17 cellular contexts compared by ENCODE assay signal in the genomic region with DNA sequence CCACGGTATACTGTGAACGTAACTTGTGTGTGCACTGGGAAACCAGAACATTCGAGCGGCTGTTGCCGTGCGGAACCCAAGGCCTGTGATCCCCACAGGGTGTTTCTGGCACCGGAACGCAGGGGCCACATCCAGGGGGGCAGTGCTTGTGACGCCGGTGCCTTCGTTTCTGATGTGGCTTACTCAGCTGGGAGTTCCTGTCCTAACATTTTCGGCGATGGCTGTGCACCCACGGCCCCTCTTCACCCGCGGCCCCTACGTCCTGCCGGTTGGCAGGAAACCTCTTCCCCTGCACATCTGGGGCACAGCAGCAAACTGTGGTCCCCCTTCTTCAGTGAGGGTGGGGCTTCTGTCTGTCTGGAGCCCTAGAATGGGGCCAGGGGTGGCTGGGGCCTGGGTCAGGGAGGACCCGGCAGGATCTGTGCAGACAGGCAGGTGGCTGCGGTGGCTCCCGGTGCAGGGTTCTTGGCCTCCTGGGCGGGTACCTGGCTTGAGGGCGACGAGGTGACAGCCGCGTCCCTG. TPM values are rescaled to one million over a fixed set of nuclear protein-coding genes. Genes with fewer than 3 reads are reported as not detected.
DNase-seq lines count a peak whose midpoint lies in the region; ATAC-seq lines count a peak whose summit lies in the region.
"Had no signal": no experiment of that assay in that cellular context is flagged by ENCODE, and none has a peak within 500 bp of the region (broad histone marks: within the 10 kb centered on the region; RNA-seq: fewer than 3 reads in every experiment).

No MANE protein-coding gene starts in this region.

- no peak overlapping the region for H2BK12ac ChIP-seq in mesenchymal stem cell (ENCODE audit: low read length in 2 of 2)

- no peak overlapping the region for H2BK120ac ChIP-seq in mesenchymal stem cell (ENCODE audit: low read depth, low read length)

- H3K27me3 Mint-ChIP-seq in activated naive CD8-positive, alpha-beta T cell = no peaks in the 10 kb centered on the region

- intact Hi-C loops in aorta (cut with DNase I) = no loop called here

- H3K4ac ChIP-seq in mesenchymal stem cell (ENCODE audit: low read depth in 1 of 2, low read length in 2 of 2) = no peak overlapping the region

- H3K36me3 ChIP-seq in mesenchymal stem cell (ENCODE audit: control insufficient read depth in 1 of 2, insufficient read depth in 2 of 2, low read depth in 1 of 2, low read length in 2 of 2) (peaks cover 9 to 60% of the 10 kb centered on the region in 2 experiments), aorta (ENCODE audit: control insufficient read depth in 1 of 2, insufficient read depth in 2 of 2, low read length in 1 of 2) (peaks cover 0 to 2% of the 10 kb centered on the region in 2 donors)
- H3K36me3 ChIP-seq: neural progenitor cell had no signal

- ATAC-seq in stimulated activated effector memory CD8-positive, alpha-beta T cell treated with anti-CD3 and anti-CD28 coated beads, Interleukin-12 subunit alpha, Interleukin-12 subunit beta, amount 100 ng/mL, for 72 hours = peak; percentile 68
- ATAC-seq in aorta (ENCODE audit: low FRiP score) = no peak

- no peak overlapping the region for H3K14ac ChIP-seq in mesenchymal stem cell (ENCODE audit: low read length in 2 of 2)

- H4K91ac ChIP-seq in mesenchymal stem cell (ENCODE audit: low read length) = no peak overlapping the region

- H3K27ac ChIP-seq in mesenchymal stem cell (ENCODE audit: low read length, poor library complexity, severe bottlenecking) = no peak overlapping the region
- H3K27ac ChIP-seq in aorta (ENCODE audit: low read depth in 1 of 2, low read length in 2 of 2) = no peak overlapping the region
- H3K27ac ChIP-seq: neural progenitor cell, testis, VCaP had no signal

- 98% methylated on average over 22 of the region's 26 CpGs for WGBS in mesenchymal stem cell
- WGBS in aorta, 2 donors = 92% methylated on average over 22 to 26 of the region's 26 CpGs

- H3K79me1 ChIP-seq in mesenchymal stem cell (replicated peaks; ENCODE audit: low read length, poor library complexity, severe bottlenecking) = peaks cover 37% of the 10 kb centered on the region

- H3K9me3 ChIP-seq in mesenchymal stem cell (ENCODE audit: control insufficient read depth, low read length) = no peaks in the 10 kb centered on the region
- no peaks in the 10 kb centered on the region for H3K9me3 ChIP-seq in aorta (ENCODE audit: control insufficient read depth, low read length)
- H3K9me3 ChIP-seq: testis had no signal

- no peaks in the 10 kb centered on the region for H3K36me3 Mint-ChIP-seq in activated naive CD8-positive, alpha-beta T cell
- peaks cover 18% of the 10 kb centered on the region for H3K36me3 Mint-ChIP-seq in stimulated activated effector memory CD8-positive, alpha-beta T cell treated with anti-CD3 and anti-CD28 coated beads, Interleukin-12 subunit alpha, Interleukin-12 subunit beta, amount 100 ng/mL, for 72 hours

- H2AK5ac ChIP-seq in mesenchymal stem cell (ENCODE audit: low read length, severe bottlenecking) = no peak overlapping the region

- H3K9me3 Mint-ChIP-seq in activated naive CD8-positive, alpha-beta T cell (ENCODE audit: low read depth) = no peaks in the 10 kb centered on the region
- H3K9me3 Mint-ChIP-seq in stimulated activated effector memory CD8-positive, alpha-beta T cell treated with anti-CD3 and anti-CD28 coated beads, Interleukin-12 subunit alpha, Interleukin-12 subunit beta, amount 100 ng/mL, for 72 hours = no peaks in the 10 kb centered on the region
- H3K9me3 Mint-ChIP-seq: activated T-helper 1 cell treated with anti-CD3 and anti-CD28 coated beads, Interleukin-12 subunit alpha, Interleukin-12 subunit beta, Interleukin-2, Interleukin-4 antibody, amounts not matched to agents 30 ng/mL and 10 ng/mL and 1 ng/mL, durations not matched to agents 14 hours and 24 hours and 36 hours; neural progenitor cell had no signal

- H3K4me2 ChIP-seq in mesenchymal stem cell (ENCODE audit: low read length, poor library complexity, severe bottlenecking) = no peak overlapping the region
- H3K4me2 ChIP-seq: neural progenitor cell had no signal

- H3K23ac ChIP-seq in mesenchymal stem cell (ENCODE audit: low read length in 2 of 2) = no peak overlapping the region

- H3K27me3 ChIP-seq in mesenchymal stem cell (ENCODE audit: control insufficient read depth in 1 of 2, insufficient read depth in 1 of 2, low read length in 2 of 2) (no peaks in the 10 kb centered on the region), aorta (ENCODE audit: control insufficient read depth in 1 of 2, insufficient read depth in 2 of 2, low read length in 1 of 2) (no peaks in the 10 kb centered on the region)
- H3K27me3 ChIP-seq: neural progenitor cell, testis had no signal

- H2BK15ac ChIP-seq in mesenchymal stem cell (ENCODE audit: low read depth, poor library complexity, severe bottlenecking) = no peak overlapping the region

- DNase-seq in stimulated activated CD4-positive, alpha-beta T cell treated with anti-CD3 and anti-CD28 coated beads, Interleukin-15, amount 100 ng/mL, for 24 hours = peak; percentile 27
- DNase-seq in stimulated activated CD4-positive, alpha-beta T cell treated with anti-CD3 and anti-CD28 coated beads, Interleukin-4, amount 100 ng/mL, for 4 hours = no peak
- peak; percentile 20 for DNase-seq in activated CD4-positive, alpha-beta T cell treated with anti-CD3 and anti-CD28 coated beads, Interleukin-2, amount 50 U/mL, for 1 hour
- no peak for DNase-seq in stimulated activated effector memory CD8-positive, alpha-beta T cell treated with anti-CD3 and anti-CD28 coated beads, Interleukin-12 subunit alpha, Interleukin-12 subunit beta, amount 100 ng/mL, for 72 hours (ENCODE audit: low spot score in 2 of 2)
- DNase-seq in globus pallidus (ENCODE audit: low spot score) (no peak), mesenchymal stem cell (no peak), aorta (no peak)
- DNase-seq: DMS 273 treated with DMSO at 0.1 percent for 48 hours, GOT3, head of caudate nucleus, mesendoderm, NCI-H1417, testis had no signal

- peaks cover 17% of the 10 kb centered on the region for H3K4me1 Mint-ChIP-seq in activated naive CD8-positive, alpha-beta T cell (ENCODE audit: low read depth)
- peaks cover 22% of the 10 kb centered on the region for H3K4me1 Mint-ChIP-seq in stimulated activated effector memory CD8-positive, alpha-beta T cell treated with anti-CD3 and anti-CD28 coated beads, Interleukin-12 subunit alpha, Interleukin-12 subunit beta, amount 100 ng/mL, for 72 hours

- H2AFZ ChIP-seq in mesenchymal stem cell (ENCODE audit: low read depth, low read length) = no peak overlapping the region
- H2AFZ ChIP-seq: neural progenitor cell had no signal

- no peak overlapping the region for H3K9ac ChIP-seq in mesenchymal stem cell (ENCODE audit: low read length)
- H3K9ac ChIP-seq: neural progenitor cell had no signal

- H3K4me3 Mint-ChIP-seq in activated naive CD8-positive, alpha-beta T cell = peak overlapping the region; percentile 63
- peak overlapping the region; percentile 61 for H3K4me3 Mint-ChIP-seq in stimulated activated effector memory CD8-positive, alpha-beta T cell treated with anti-CD3 and anti-CD28 coated beads, Interleukin-12 subunit alpha, Interleukin-12 subunit beta, amount 100 ng/mL, for 72 hours
- H3K4me3 Mint-ChIP-seq: activated T-helper 1 cell treated with anti-CD3 and anti-CD28 coated beads, Interleukin-12 subunit alpha, Interleukin-12 subunit beta, Interleukin-2, Interleukin-4 antibody, amounts not matched to agents 30 ng/mL and 10 ng/mL and 1 ng/mL, durations not matched to agents 14 hours and 24 hours and 36 hours had no signal

- no peak overlapping the region for H4K8ac ChIP-seq in mesenchymal stem cell (ENCODE audit: low read length)

- H3K4me1 ChIP-seq in mesenchymal stem cell (ENCODE audit: control insufficient read depth, insufficient read depth, low read depth, low read length) = peaks cover 48% of the 10 kb centered on the region
- no peaks in the 10 kb centered on the region for H3K4me1 ChIP-seq in aorta (ENCODE audit: control insufficient read depth in 1 of 2, insufficient read depth in 2 of 2, low read length in 2 of 2)
- H3K4me1 ChIP-seq: neural progenitor cell, testis had no signal

- no peak overlapping the region for H3K18ac ChIP-seq in mesenchymal stem cell (ENCODE audit: low read depth in 1 of 2, low read length in 2 of 2)

- no peak overlapping the region for H2BK5ac ChIP-seq in mesenchymal stem cell (ENCODE audit: low read depth, low read length, poor library complexity, severe bottlenecking)

- H3K4me3 ChIP-seq in mesenchymal stem cell (ENCODE audit: insufficient read depth in 1 of 2, low read depth in 1 of 2, low read length in 2 of 2) (no peak overlapping the region), aorta (ENCODE audit: low read length in 2 of 2) (no peak overlapping the region)
- H3K4me3 ChIP-seq: neural progenitor cell, testis had no signal

- peak overlapping the region; percentile 73 for H3K27ac Mint-ChIP-seq in activated naive CD8-positive, alpha-beta T cell
- H3K27ac Mint-ChIP-seq in stimulated activated effector memory CD8-positive, alpha-beta T cell treated with anti-CD3 and anti-CD28 coated beads, Interleukin-12 subunit alpha, Interleukin-12 subunit beta, amount 100 ng/mL, for 72 hours = peak overlapping the region; percentile 77
- H3K27ac Mint-ChIP-seq: activated T-helper 1 cell treated with anti-CD3 and anti-CD28 coated beads, Interleukin-12 subunit alpha, Interleukin-12 subunit beta, Interleukin-2, Interleukin-4 antibody, amounts not matched to agents 30 ng/mL and 10 ng/mL and 1 ng/mL, durations not matched to agents 14 hours and 24 hours and 36 hours; neural progenitor cell had no signal

RNA-seq across cellular contexts. Expression of a gene that starts 26.2 kb away (rescaled TPM):
- polyA plus RNA-seq in mesenchymal stem cell (2013, experiment 1 of 2) = 89.1 TPM
- 88.0 TPM for polyA plus RNA-seq in mesenchymal stem cell (2013, experiment 2 of 2)
- 10 to 100 TPM; 41.0 to 51.7 TPM for total RNA-seq in aorta
- polyA plus RNA-seq in aorta = 10 to 100 TPM; 51.1 to 59.8 TPM

RNA-seq across cellular contexts. Expression of a gene that starts 48.4 kb away (rescaled TPM):
- polyA plus RNA-seq in mesenchymal stem cell (2013, experiment 1 of 2) = 60.4 TPM
- polyA plus RNA-seq in mesenchymal stem cell (2013, experiment 2 of 2) = 58.7 TPM
- total RNA-seq in aorta = 10 to 100 TPM; 46.2 to 62.7 TPM
- 10 to 100 TPM; 27.5 to 56.7 TPM for polyA plus RNA-seq in aorta

Comparison
In these comparisons a context has a peak if more than half of its experiments do, and no peak if none do; other contexts are left out.
1. DNase-seq: peak in stimulated activated CD4-positive, alpha-beta T cell treated with anti-CD3 and anti-CD28 coated beads, Interleukin-15, amount 100 ng/mL, for 24 hours (single experiment) and activated CD4-positive, alpha-beta T cell treated with anti-CD3 and anti-CD28 coated beads, Interleukin-2, amount 50 U/mL, for 1 hour (single experiment); none in stimulated activated CD4-positive, alpha-beta T cell treated with anti-CD3 and anti-CD28 coated beads, Interleukin-4, amount 100 ng/mL, for 4 hours (0 of 2), stimulated activated effector memory CD8-positive, alpha-beta T cell treated with anti-CD3 and anti-CD28 coated beads, Interleukin-12 subunit alpha, Interleukin-12 subunit beta, amount 100 ng/mL, for 72 hours (0 of 2), globus pallidus (single experiment), mesenchymal stem cell (single experiment) and aorta (0 of 2).